ENCODE assay signal across 11 cellular contexts in genomic region chr6:137872071-137872470, GRCh38. TPM values are rescaled to one million over a fixed set of nuclear protein-coding genes. Genes with fewer than 3 reads are reported as not detected.
A peak's percentile ranks its signal among the peaks of the same experiment; 100 is the strongest.
DNase-seq lines count a peak whose midpoint lies in the region; ATAC-seq, FAIRE-seq and TF ChIP-seq lines count a peak whose summit lies in the region.
"Had no signal": no experiment of that assay in that cellular context is flagged by ENCODE, and none has a peak within 500 bp of the region (broad histone marks: within the 10 kb centered on the region; RNA-seq: fewer than 3 reads in every experiment).

No MANE protein-coding gene starts in this region.

- TF ChIP-seq POLR2A in body of pancreas (IDR thresholded peaks at IDR 0.05): no peak

- no peaks in the 10 kb centered on the region for H3K9me3 Mint-ChIP-seq in activated CD8-positive, alpha-beta memory T cell treated with anti-CD3 and anti-CD28 coated beads, Interleukin-2, amount 10 ng/mL, durations not matched to agents 7 days and 5 days (ENCODE audit: low read depth)
- no peaks in the 10 kb centered on the region for H3K9me3 Mint-ChIP-seq in activated T-helper 1 cell treated with anti-CD3 and anti-CD28 coated beads, Interleukin-12 subunit alpha, Interleukin-12 subunit beta, Interleukin-2, Interleukin-4 antibody, amounts not matched to agents 30 ng/mL and 10 ng/mL and 1 ng/mL, durations not matched to agents 14 hours and 24 hours and 36 hours
- H3K9me3 Mint-ChIP-seq in endothelial cell (ENCODE audit: unreplicated experiment): no peaks in the 10 kb centered on the region

- H3K4me1 ChIP-seq in keratinocyte (ENCODE audit: control insufficient read depth, extremely low read depth, insufficient read depth, low read length): peaks cover 49% of the 10 kb centered on the region
- peaks cover 15% of the 10 kb centered on the region for H3K4me1 ChIP-seq in thymus (ENCODE audit: control insufficient read depth, insufficient read depth, low read length)
- peaks cover 60% of the 10 kb centered on the region for H3K4me1 ChIP-seq in body of pancreas

- H3K27ac ChIP-seq in keratinocyte (ENCODE audit: control insufficient read depth, insufficient read depth, low read length) (peak overlapping the region; percentile 90), thymus (ENCODE audit: low read depth) (no peak overlapping the region), body of pancreas (peak overlapping the region in 2 of 4 donors; percentile 33 to 75)
- H3K27ac ChIP-seq: cardiac muscle cell had no signal

- H3K4me2 ChIP-seq in keratinocyte (ENCODE audit: control insufficient read depth, extremely low read depth, insufficient read depth, low read depth, low read length): peak overlapping the region; percentile 95

- DNase-seq in activated CD8-positive, alpha-beta memory T cell treated with anti-CD3 and anti-CD28 coated beads, Interleukin-2, amount 10 ng/mL, durations not matched to agents 7 days and 5 days: no peak
- DNase-seq in activated CD8-positive, alpha-beta memory T cell treated with anti-CD3 and anti-CD28 coated beads, Interleukin-2, amount 50 U/mL, for 48 hours: no peak
- DNase-seq in activated T-helper 1 cell treated with anti-CD3 and anti-CD28 coated beads, Interleukin-12 subunit alpha, Interleukin-12 subunit beta, Interleukin-2, Interleukin-4 antibody, amounts not matched to agents 30 ng/mL and 10 ng/mL and 1 ng/mL, durations not matched to agents 14 hours and 24 hours and 36 hours (ENCODE audit: low spot score): no peak
- DNase-seq in keratinocyte (ENCODE audit: low read depth, low spot score): no peak
- no peak for DNase-seq in endothelial cell (ENCODE audit: low spot score)
- no peak for DNase-seq in anterior cingulate cortex (lab: John Stamatoyannopoulos, UW)
- no peak for DNase-seq in body of pancreas
- DNase-seq: NCI-H2029, T-helper 9 cell had no signal

- peaks cover 78% of the 10 kb centered on the region for H3K36me3 Mint-ChIP-seq in activated CD8-positive, alpha-beta memory T cell treated with anti-CD3 and anti-CD28 coated beads, Interleukin-2, amount 10 ng/mL, durations not matched to agents 7 days and 5 days
- H3K36me3 Mint-ChIP-seq in activated T-helper 1 cell treated with anti-CD3 and anti-CD28 coated beads, Interleukin-12 subunit alpha, Interleukin-12 subunit beta, Interleukin-2, Interleukin-4 antibody, amounts not matched to agents 30 ng/mL and 10 ng/mL and 1 ng/mL, durations not matched to agents 14 hours and 24 hours and 36 hours (ENCODE audit: low read depth): peaks cover 85% of the 10 kb centered on the region
- H3K36me3 Mint-ChIP-seq in endothelial cell (ENCODE audit: low read depth, unreplicated experiment): peaks cover 12% of the 10 kb centered on the region

- H3K9ac ChIP-seq in keratinocyte (ENCODE audit: control insufficient read depth, extremely low read depth, insufficient read depth, low read length): peak overlapping the region; percentile 2

- H3K27me3 ChIP-seq in keratinocyte (ENCODE audit: control insufficient read depth, extremely low read depth, insufficient read depth, low read length) (no peaks in the 10 kb centered on the region), thymus (ENCODE audit: control insufficient read depth, insufficient read depth) (no peaks in the 10 kb centered on the region), body of pancreas (no peaks in the 10 kb centered on the region)
- H3K27me3 ChIP-seq: cardiac muscle cell had no signal

- H3K27ac Mint-ChIP-seq in activated CD8-positive, alpha-beta memory T cell treated with anti-CD3 and anti-CD28 coated beads, Interleukin-2, amount 10 ng/mL, durations not matched to agents 7 days and 5 days: peak overlapping the region; percentile 93
- peak overlapping the region; percentile 99 for H3K27ac Mint-ChIP-seq in activated T-helper 1 cell treated with anti-CD3 and anti-CD28 coated beads, Interleukin-12 subunit alpha, Interleukin-12 subunit beta, Interleukin-2, Interleukin-4 antibody, amounts not matched to agents 30 ng/mL and 10 ng/mL and 1 ng/mL, durations not matched to agents 14 hours and 24 hours and 36 hours
- H3K27ac Mint-ChIP-seq in endothelial cell (ENCODE audit: unreplicated experiment): no peak overlapping the region

- dilution Hi-C loops in keratinocyte (cut with MboI; ENCODE audit: extremely low pct_ligation_motif_present, low sequenced_read_pairs): no loop called here

- no peaks in the 10 kb centered on the region for H3K9me1 ChIP-seq in keratinocyte (ENCODE audit: control insufficient read depth, extremely low read depth, insufficient read depth, low read length)

- no peak for TF ChIP-seq CTCF in keratinocyte (optimal IDR thresholded peaks at IDR 0.05 in 1 of 3, IDR thresholded peaks at IDR 0.05 in 1 of 3, conservative IDR thresholded peaks at IDR 0.05 in 1 of 3; ENCODE audit: extremely low read depth in 1 of 3, insufficient read depth in 2 of 3, low read length in 3 of 3)
- no peak for TF ChIP-seq CTCF in endothelial cell (IDR thresholded peaks at IDR 0.05; ENCODE audit: unreplicated experiment)
- TF ChIP-seq CTCF in body of pancreas (IDR thresholded peaks at IDR 0.05): no peak

- no peaks in the 10 kb centered on the region for H3K27me3 Mint-ChIP-seq in activated CD8-positive, alpha-beta memory T cell treated with anti-CD3 and anti-CD28 coated beads, Interleukin-2, amount 10 ng/mL, durations not matched to agents 7 days and 5 days
- H3K27me3 Mint-ChIP-seq in activated T-helper 1 cell treated with anti-CD3 and anti-CD28 coated beads, Interleukin-12 subunit alpha, Interleukin-12 subunit beta, Interleukin-2, Interleukin-4 antibody, amounts not matched to agents 30 ng/mL and 10 ng/mL and 1 ng/mL, durations not matched to agents 14 hours and 24 hours and 36 hours (ENCODE audit: insufficient read depth): no peaks in the 10 kb centered on the region
- peaks cover 4% of the 10 kb centered on the region for H3K27me3 Mint-ChIP-seq in endothelial cell (ENCODE audit: unreplicated experiment)

- FAIRE-seq in keratinocyte (lab: Jason Lieb, UNC): peak; percentile 32

- ATAC-seq in activated CD8-positive, alpha-beta memory T cell treated with anti-CD3 and anti-CD28 coated beads, Interleukin-2, amount 10 ng/mL, durations not matched to agents 7 days and 5 days: no peak
- ATAC-seq in body of pancreas: no peak

- CTCF ChIA-PET in activated CD8-positive, alpha-beta memory T cell treated with anti-CD3 and anti-CD28 coated beads, Interleukin-2, amount 10 ng/mL, durations not matched to agents 7 days and 5 days (lab: Charles Lee): interaction anchor here (0.7 to 13.4 kb wide), 16 partner anchors 10 to 237 kb away, joined by 3 to 273 read pairs (median 24); no protein-coding TSS in a partner anchor

- intact Hi-C loops in activated T-helper 1 cell treated with anti-CD3 and anti-CD28 coated beads, Interleukin-12 subunit alpha, Interleukin-12 subunit beta, Interleukin-2, Interleukin-4 antibody, amounts not matched to agents 30 ng/mL and 10 ng/mL and 1 ng/mL, durations not matched to agents 14 hours and 24 hours and 36 hours (cut with micrococcal nuclease): no loop called here
- intact Hi-C loops in body of pancreas (cut with DNase I): no loop called here

- H3K4me1 Mint-ChIP-seq in activated CD8-positive, alpha-beta memory T cell treated with anti-CD3 and anti-CD28 coated beads, Interleukin-2, amount 10 ng/mL, durations not matched to agents 7 days and 5 days: peaks cover 66% of the 10 kb centered on the region
- peaks cover 54% of the 10 kb centered on the region for H3K4me1 Mint-ChIP-seq in activated T-helper 1 cell treated with anti-CD3 and anti-CD28 coated beads, Interleukin-12 subunit alpha, Interleukin-12 subunit beta, Interleukin-2, Interleukin-4 antibody, amounts not matched to agents 30 ng/mL and 10 ng/mL and 1 ng/mL, durations not matched to agents 14 hours and 24 hours and 36 hours (ENCODE audit: low read depth)
- H3K4me1 Mint-ChIP-seq in endothelial cell (ENCODE audit: unreplicated experiment): peaks cover 60% of the 10 kb centered on the region

- peak overlapping the region; percentile 79 for H3K4me3 Mint-ChIP-seq in activated CD8-positive, alpha-beta memory T cell treated with anti-CD3 and anti-CD28 coated beads, Interleukin-2, amount 10 ng/mL, durations not matched to agents 7 days and 5 days
- peak overlapping the region; percentile 98 for H3K4me3 Mint-ChIP-seq in activated T-helper 1 cell treated with anti-CD3 and anti-CD28 coated beads, Interleukin-12 subunit alpha, Interleukin-12 subunit beta, Interleukin-2, Interleukin-4 antibody, amounts not matched to agents 30 ng/mL and 10 ng/mL and 1 ng/mL, durations not matched to agents 14 hours and 24 hours and 36 hours
- H3K4me3 Mint-ChIP-seq in endothelial cell (ENCODE audit: unreplicated experiment): no peak overlapping the region

- peaks cover 26 to 41% of the 10 kb centered on the region in 2 experiments for H3K36me3 ChIP-seq in keratinocyte (ENCODE audit: control insufficient read depth in 2 of 2, extremely low read depth in 1 of 2, insufficient read depth in 2 of 2, low read length in 2 of 2)
- H3K36me3 ChIP-seq in thymus (ENCODE audit: control insufficient read depth, insufficient read depth): peaks cover 41% of the 10 kb centered on the region
- peaks cover 6 to 13% of the 10 kb centered on the region in 2 donors for H3K36me3 ChIP-seq in body of pancreas (replicated peaks in 1 of 2; ENCODE audit: insufficient read depth in 1 of 2, low read depth in 2 of 2)

- no peak overlapping the region for H2AFZ ChIP-seq in keratinocyte (ENCODE audit: control insufficient read depth, low read length)

- H3K9me3 ChIP-seq in keratinocyte (ENCODE audit: control insufficient read depth, low read depth, low read length) (no peaks in the 10 kb centered on the region), thymus (ENCODE audit: control insufficient read depth) (peaks cover 1% of the 10 kb centered on the region), body of pancreas (no peaks in the 10 kb centered on the region)

- peaks cover 70% of the 10 kb centered on the region for H3K79me2 ChIP-seq in keratinocyte (ENCODE audit: control insufficient read depth, insufficient read depth, low read length)

- H3K4me3 ChIP-seq in keratinocyte (ENCODE audit: control insufficient read depth in 2 of 3, extremely low read depth in 1 of 3, insufficient read depth in 2 of 3, low read depth in 1 of 3, low read length in 3 of 3) (peak overlapping the region in 1 of 3 experiments; percentile 76), thymus (ENCODE audit: low read length) (peak overlapping the region; percentile 6), body of pancreas (no peak overlapping the region)
- H3K4me3 ChIP-seq: cardiac muscle cell had no signal

- H4K20me1 ChIP-seq in keratinocyte (ENCODE audit: control insufficient read depth, extremely low read depth, insufficient read depth, low read length): peaks cover 3% of the 10 kb centered on the region

RNA-seq across cellular contexts. Expression of gene TNFAIP3, which starts 5.0 kb away (rescaled TPM):
- 100 to 1,000 TPM in 1 of 2 experiments, 10 to 100 TPM in 1; 86.7 to 225 TPM for total RNA-seq in activated CD8-positive, alpha-beta memory T cell treated with anti-CD3 and anti-CD28 coated beads, Interleukin-2, amount 10 ng/mL, durations not matched to agents 7 days and 5 days
- total RNA-seq in activated T-helper 1 cell treated with anti-CD3 and anti-CD28 coated beads, Interleukin-12 subunit alpha, Interleukin-12 subunit beta, Interleukin-2, Interleukin-4 antibody, amounts not matched to agents 30 ng/mL and 10 ng/mL and 1 ng/mL, durations not matched to agents 14 hours and 24 hours and 36 hours: 250 and 257 TPM in 2 replicates
- polyA plus RNA-seq in keratinocyte (73.3 to 141 TPM (median 109 TPM) in 3 replicates), thymus (85.8 TPM)
- polyA plus RNA-seq in keratinocyte (2011; ENCODE audit: low read depth): 142 TPM
- 44.6 and 69.6 TPM in 2 replicates for polyA plus RNA-seq in keratinocyte (2011; cell fraction: cytosol; rRNA removed)
- 452 and 544 TPM in 2 replicates for polyA plus RNA-seq in keratinocyte (2011; cell fraction: nucleus; rRNA removed)
- 40.8 and 90.7 TPM in 2 replicates for polyA plus RNA-seq in keratinocyte (2012; ENCODE audit: low replicate concordance)
- polyA minus RNA-seq in keratinocyte: 81.8 to 113 TPM (median 110 TPM) in 3 replicates
- polyA minus RNA-seq in keratinocyte (2011; cell fraction: cytosol; rRNA and poly(A)+ RNA removed): 42.4 TPM
- 149 and 322 TPM in 2 replicates for polyA minus RNA-seq in keratinocyte (2011; cell fraction: nucleus; rRNA and poly(A)+ RNA removed)
- total RNA-seq in endothelial cell (ENCODE audit: unreplicated experiment) (22.6 TPM), body of pancreas (10 to 100 TPM in 1 of 2 donors, 1 to 10 TPM in 1; 9.6 to 12.5 TPM)
